In the genomic region with DNA sequence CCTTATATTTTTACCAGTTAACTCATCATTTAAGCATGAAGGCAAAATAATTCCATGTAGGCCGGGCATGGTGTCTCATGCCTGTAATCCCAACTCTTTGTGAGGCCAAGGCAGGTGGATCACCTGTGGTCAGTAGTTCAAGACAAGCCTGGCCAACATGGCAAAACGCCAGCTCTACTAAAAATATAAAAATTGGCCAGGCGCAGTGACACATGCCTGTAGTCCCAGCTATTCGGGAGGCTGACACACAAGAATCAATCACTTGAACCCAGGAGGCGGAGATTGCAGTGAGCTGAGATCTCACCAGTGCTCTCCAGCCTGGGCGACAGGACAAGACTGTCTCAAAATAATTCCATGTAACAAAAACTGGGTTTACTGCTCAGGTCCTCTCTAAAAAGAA, we compare ENCODE assay signal across 2 cellular contexts.
TF ChIP-seq lines count a peak whose summit lies in the region.

No MANE protein-coding gene starts in this region.

TF ChIP-seq in HCT116, 20 proteins besides CTCF, POLR2A, EP300 and RAD21:
- TF ChIP-seq CEBPB (IDR thresholded peaks at IDR 0.05; ENCODE audit: low read depth) (no peak), JUND (IDR thresholded peaks at IDR 0.05) (0 out of 2 replicates have a peak, but pooled peaks have one; percentile 3)
TF ChIP-seq in HCT116: peak in this region for 1.

TF ChIP-seq in HepG2, 621 proteins besides CTCF, POLR2A, EP300 and RAD21:
- TF ChIP-seq SSRP1 (CRISPR knock-in tag; IDR thresholded peaks at IDR 0.05) (peak; percentile 75; the same call in 1 of the 2 replicates), ZNF883 (CRISPR knock-in tag; IDR thresholded peaks at IDR 0.05; ENCODE audit: not compliant biosample characterization) (no peak), ZNF781 (CRISPR knock-in tag; IDR thresholded peaks at IDR 0.05; ENCODE audit: borderline replicate concordance, not compliant biosample characterization) (peak; percentile 18), POLR2AphosphoS2 (IDR thresholded peaks at IDR 0.05; ENCODE audit: low read depth, low read length) (peak; percentile 74), PAF1 (CRISPR knock-in tag; IDR thresholded peaks at IDR 0.05) (peak; percentile 72), POLR2G (IDR thresholded peaks at IDR 0.05; ENCODE audit: low read depth, low read length) (peak; percentile 53)
- TF ChIP-seq, protein P1, sequence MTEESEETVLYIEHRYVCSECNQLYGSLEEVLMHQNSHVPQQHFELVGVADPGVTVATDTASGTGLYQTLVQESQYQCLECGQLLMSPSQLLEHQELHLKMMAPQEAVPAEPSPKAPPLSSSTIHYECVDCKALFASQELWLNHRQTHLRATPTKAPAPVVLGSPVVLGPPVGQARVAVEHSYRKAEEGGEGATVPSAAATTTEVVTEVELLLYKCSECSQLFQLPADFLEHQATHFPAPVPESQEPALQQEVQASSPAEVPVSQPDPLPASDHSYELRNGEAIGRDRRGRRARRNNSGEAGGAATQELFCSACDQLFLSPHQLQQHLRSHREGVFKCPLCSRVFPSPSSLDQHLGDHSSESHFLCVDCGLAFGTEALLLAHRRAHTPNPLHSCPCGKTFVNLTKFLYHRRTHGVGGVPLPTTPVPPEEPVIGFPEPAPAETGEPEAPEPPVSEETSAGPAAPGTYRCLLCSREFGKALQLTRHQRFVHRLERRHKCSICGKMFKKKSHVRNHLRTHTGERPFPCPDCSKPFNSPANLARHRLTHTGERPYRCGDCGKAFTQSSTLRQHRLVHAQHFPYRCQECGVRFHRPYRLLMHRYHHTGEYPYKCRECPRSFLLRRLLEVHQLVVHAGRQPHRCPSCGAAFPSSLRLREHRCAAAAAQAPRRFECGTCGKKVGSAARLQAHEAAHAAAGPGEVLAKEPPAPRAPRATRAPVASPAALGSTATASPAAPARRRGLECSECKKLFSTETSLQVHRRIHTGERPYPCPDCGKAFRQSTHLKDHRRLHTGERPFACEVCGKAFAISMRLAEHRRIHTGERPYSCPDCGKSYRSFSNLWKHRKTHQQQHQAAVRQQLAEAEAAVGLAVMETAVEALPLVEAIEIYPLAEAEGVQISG (CRISPR knock-in tag; IDR thresholded peaks at IDR 0.05) = 0 out of 2 replicates have a peak, but pooled peaks have one; percentile 3
- TF ChIP-seq, protein P2, sequence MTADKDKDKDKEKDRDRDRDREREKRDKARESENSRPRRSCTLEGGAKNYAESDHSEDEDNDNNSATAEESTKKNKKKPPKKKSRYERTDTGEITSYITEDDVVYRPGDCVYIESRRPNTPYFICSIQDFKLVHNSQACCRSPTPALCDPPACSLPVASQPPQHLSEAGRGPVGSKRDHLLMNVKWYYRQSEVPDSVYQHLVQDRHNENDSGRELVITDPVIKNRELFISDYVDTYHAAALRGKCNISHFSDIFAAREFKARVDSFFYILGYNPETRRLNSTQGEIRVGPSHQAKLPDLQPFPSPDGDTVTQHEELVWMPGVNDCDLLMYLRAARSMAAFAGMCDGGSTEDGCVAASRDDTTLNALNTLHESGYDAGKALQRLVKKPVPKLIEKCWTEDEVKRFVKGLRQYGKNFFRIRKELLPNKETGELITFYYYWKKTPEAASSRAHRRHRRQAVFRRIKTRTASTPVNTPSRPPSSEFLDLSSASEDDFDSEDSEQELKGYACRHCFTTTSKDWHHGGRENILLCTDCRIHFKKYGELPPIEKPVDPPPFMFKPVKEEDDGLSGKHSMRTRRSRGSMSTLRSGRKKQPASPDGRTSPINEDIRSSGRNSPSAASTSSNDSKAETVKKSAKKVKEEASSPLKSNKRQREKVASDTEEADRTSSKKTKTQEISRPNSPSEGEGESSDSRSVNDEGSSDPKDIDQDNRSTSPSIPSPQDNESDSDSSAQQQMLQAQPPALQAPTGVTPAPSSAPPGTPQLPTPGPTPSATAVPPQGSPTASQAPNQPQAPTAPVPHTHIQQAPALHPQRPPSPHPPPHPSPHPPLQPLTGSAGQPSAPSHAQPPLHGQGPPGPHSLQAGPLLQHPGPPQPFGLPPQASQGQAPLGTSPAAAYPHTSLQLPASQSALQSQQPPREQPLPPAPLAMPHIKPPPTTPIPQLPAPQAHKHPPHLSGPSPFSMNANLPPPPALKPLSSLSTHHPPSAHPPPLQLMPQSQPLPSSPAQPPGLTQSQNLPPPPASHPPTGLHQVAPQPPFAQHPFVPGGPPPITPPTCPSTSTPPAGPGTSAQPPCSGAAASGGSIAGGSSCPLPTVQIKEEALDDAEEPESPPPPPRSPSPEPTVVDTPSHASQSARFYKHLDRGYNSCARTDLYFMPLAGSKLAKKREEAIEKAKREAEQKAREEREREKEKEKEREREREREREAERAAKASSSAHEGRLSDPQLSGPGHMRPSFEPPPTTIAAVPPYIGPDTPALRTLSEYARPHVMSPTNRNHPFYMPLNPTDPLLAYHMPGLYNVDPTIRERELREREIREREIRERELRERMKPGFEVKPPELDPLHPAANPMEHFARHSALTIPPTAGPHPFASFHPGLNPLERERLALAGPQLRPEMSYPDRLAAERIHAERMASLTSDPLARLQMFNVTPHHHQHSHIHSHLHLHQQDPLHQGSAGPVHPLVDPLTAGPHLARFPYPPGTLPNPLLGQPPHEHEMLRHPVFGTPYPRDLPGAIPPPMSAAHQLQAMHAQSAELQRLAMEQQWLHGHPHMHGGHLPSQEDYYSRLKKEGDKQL (CRISPR knock-in tag; IDR thresholded peaks at IDR 0.05; ENCODE audit: low read depth) = no peak
- TF ChIP-seq, protein P3, sequence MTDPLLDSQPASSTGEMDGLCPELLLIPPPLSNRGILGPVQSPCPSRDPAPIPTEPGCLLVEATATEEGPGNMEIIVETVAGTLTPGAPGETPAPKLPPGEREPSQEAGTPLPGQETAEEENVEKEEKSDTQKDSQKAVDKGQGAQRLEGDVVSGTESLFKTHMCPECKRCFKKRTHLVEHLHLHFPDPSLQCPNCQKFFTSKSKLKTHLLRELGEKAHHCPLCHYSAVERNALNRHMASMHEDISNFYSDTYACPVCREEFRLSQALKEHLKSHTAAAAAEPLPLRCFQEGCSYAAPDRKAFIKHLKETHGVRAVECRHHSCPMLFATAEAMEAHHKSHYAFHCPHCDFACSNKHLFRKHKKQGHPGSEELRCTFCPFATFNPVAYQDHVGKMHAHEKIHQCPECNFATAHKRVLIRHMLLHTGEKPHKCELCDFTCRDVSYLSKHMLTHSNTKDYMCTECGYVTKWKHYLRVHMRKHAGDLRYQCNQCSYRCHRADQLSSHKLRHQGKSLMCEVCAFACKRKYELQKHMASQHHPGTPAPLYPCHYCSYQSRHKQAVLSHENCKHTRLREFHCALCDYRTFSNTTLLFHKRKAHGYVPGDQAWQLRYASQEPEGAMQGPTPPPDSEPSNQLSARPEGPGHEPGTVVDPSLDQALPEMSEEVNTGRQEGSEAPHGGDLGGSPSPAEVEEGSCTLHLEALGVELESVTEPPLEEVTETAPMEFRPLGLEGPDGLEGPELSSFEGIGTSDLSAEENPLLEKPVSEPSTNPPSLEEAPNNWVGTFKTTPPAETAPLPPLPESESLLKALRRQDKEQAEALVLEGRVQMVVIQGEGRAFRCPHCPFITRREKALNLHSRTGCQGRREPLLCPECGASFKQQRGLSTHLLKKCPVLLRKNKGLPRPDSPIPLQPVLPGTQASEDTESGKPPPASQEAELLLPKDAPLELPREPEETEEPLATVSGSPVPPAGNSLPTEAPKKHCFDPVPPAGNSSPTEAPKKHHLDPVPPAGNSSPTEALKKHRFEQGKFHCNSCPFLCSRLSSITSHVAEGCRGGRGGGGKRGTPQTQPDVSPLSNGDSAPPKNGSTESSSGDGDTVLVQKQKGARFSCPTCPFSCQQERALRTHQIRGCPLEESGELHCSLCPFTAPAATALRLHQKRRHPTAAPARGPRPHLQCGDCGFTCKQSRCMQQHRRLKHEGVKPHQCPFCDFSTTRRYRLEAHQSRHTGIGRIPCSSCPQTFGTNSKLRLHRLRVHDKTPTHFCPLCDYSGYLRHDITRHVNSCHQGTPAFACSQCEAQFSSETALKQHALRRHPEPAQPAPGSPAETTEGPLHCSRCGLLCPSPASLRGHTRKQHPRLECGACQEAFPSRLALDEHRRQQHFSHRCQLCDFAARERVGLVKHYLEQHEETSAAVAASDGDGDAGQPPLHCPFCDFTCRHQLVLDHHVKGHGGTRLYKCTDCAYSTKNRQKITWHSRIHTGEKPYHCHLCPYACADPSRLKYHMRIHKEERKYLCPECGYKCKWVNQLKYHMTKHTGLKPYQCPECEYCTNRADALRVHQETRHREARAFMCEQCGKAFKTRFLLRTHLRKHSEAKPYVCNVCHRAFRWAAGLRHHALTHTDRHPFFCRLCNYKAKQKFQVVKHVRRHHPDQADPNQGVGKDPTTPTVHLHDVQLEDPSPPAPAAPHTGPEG (CRISPR knock-in tag; IDR thresholded peaks at IDR 0.05) = 0 out of 2 replicates have a peak, but pooled peaks have one; percentile 34
- TF ChIP-seq, protein P4, sequence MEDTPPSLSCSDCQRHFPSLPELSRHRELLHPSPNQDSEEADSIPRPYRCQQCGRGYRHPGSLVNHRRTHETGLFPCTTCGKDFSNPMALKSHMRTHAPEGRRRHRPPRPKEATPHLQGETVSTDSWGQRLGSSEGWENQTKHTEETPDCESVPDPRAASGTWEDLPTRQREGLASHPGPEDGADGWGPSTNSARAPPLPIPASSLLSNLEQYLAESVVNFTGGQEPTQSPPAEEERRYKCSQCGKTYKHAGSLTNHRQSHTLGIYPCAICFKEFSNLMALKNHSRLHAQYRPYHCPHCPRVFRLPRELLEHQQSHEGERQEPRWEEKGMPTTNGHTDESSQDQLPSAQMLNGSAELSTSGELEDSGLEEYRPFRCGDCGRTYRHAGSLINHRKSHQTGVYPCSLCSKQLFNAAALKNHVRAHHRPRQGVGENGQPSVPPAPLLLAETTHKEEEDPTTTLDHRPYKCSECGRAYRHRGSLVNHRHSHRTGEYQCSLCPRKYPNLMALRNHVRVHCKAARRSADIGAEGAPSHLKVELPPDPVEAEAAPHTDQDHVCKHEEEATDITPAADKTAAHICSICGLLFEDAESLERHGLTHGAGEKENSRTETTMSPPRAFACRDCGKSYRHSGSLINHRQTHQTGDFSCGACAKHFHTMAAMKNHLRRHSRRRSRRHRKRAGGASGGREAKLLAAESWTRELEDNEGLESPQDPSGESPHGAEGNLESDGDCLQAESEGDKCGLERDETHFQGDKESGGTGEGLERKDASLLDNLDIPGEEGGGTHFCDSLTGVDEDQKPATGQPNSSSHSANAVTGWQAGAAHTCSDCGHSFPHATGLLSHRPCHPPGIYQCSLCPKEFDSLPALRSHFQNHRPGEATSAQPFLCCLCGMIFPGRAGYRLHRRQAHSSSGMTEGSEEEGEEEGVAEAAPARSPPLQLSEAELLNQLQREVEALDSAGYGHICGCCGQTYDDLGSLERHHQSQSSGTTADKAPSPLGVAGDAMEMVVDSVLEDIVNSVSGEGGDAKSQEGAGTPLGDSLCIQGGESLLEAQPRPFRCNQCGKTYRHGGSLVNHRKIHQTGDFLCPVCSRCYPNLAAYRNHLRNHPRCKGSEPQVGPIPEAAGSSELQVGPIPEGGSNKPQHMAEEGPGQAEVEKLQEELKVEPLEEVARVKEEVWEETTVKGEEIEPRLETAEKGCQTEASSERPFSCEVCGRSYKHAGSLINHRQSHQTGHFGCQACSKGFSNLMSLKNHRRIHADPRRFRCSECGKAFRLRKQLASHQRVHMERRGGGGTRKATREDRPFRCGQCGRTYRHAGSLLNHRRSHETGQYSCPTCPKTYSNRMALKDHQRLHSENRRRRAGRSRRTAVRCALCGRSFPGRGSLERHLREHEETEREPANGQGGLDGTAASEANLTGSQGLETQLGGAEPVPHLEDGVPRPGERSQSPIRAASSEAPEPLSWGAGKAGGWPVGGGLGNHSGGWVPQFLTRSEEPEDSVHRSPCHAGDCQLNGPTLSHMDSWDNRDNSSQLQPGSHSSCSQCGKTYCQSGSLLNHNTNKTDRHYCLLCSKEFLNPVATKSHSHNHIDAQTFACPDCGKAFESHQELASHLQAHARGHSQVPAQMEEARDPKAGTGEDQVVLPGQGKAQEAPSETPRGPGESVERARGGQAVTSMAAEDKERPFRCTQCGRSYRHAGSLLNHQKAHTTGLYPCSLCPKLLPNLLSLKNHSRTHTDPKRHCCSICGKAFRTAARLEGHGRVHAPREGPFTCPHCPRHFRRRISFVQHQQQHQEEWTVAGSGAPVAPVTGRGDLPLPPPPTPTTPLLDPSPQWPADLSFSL (CRISPR knock-in tag; IDR thresholded peaks at IDR 0.05) = no peak
TF ChIP-seq in HepG2: peak in this region for 7.
